In genomic region chr15:82799183-82799841, GRCh38 we compare ENCODE assay signal across 1 cellular context.
TF ChIP-seq lines count a peak whose summit lies in the region.

No MANE protein-coding gene starts in this region.

TF ChIP-seq in HepG2, 621 proteins besides CTCF, POLR2A, EP300 and RAD21:
- no peak for TF ChIP-seq ONECUT2 (CRISPR knock-in tag; IDR thresholded peaks at IDR 0.05)
- TF ChIP-seq CREB1 (IDR thresholded peaks at IDR 0.05): peak; percentile 95
- TF ChIP-seq CREB1 (CRISPR knock-in tag; IDR thresholded peaks at IDR 0.05): no peak
- TF ChIP-seq ZNF441 (CRISPR knock-in tag; IDR thresholded peaks at IDR 0.05; ENCODE audit: borderline replicate concordance): no peak
- no peak for TF ChIP-seq HES4 (CRISPR knock-in tag; IDR thresholded peaks at IDR 0.05; ENCODE audit: borderline replicate concordance)
- TF ChIP-seq ATF7 (IDR thresholded peaks at IDR 0.05): peak; percentile 91
- TF ChIP-seq ATF7 (CRISPR knock-in tag; IDR thresholded peaks at IDR 0.05): no peak
